In genomic region chr16:5575121-5575520, GRCh38 we compare ENCODE assay signal across 29 cellular contexts.
DNase-seq lines count a peak whose midpoint lies in the region; ATAC-seq, FAIRE-seq and TF ChIP-seq lines count a peak whose summit lies in the region.
"Had no signal": no experiment of that assay in that cellular context is flagged by ENCODE, and none has a peak within 500 bp of the region (broad histone marks: within the 10 kb centered on the region; RNA-seq: fewer than 3 reads in every experiment).

No MANE protein-coding gene starts in this region.

- H3K79me2 ChIP-seq in HepG2 (ENCODE audit: insufficient read depth, low read length) = no peaks in the 10 kb centered on the region
- H3K79me2 ChIP-seq in Karpas-422 (ENCODE audit: low read length) = no peaks in the 10 kb centered on the region

- intact Hi-C loops in HepG2 (cut with micrococcal nuclease; ENCODE audit: unreplicated experiment) (no loop called here), right lobe of liver (cut with DNase I) (no loop called here)

- no peak for TF ChIP-seq POLR2A in HepG2 (IDR thresholded peaks at IDR 0.05; ENCODE audit: insufficient read depth in 1 of 2, low read depth in 2 of 2, low read length in 2 of 2)
- no peak for TF ChIP-seq POLR2A in right lobe of liver (IDR thresholded peaks at IDR 0.05)

- H2AFZ ChIP-seq in HepG2 (ENCODE audit: low read length) (no peak overlapping the region), Karpas-422 (ENCODE audit: low read length) (no peak overlapping the region)

- H3K4me1 ChIP-seq in HepG2 (ENCODE audit: insufficient read depth, low read length) = no peaks in the 10 kb centered on the region
- H3K4me1 ChIP-seq in right lobe of liver = no peaks in the 10 kb centered on the region
- peaks cover 43% of the 10 kb centered on the region for H3K4me1 ChIP-seq in Karpas-422 (ENCODE audit: low read length)
- H3K4me1 ChIP-seq: A549, BLaER1, Caco-2 had no signal

- H3K4me3 ChIP-seq in HepG2 (replicated peaks in 1 of 3; ENCODE audit: insufficient read depth in 1 of 3, low read depth in 2 of 3, low read length in 3 of 3) (no peak overlapping the region), right lobe of liver (no peak overlapping the region), Karpas-422 (ENCODE audit: low read length) (no peak overlapping the region)
- H3K4me3 ChIP-seq: A549; BLaER1; BLaER1 treated with 17β-estradiol and CSF1 and Interleukin-3, amounts not matched to agents 10 nM and 100 nM had no signal

- H4K20me1 ChIP-seq in HepG2 (ENCODE audit: insufficient read depth, low read length) = no peaks in the 10 kb centered on the region
- H4K20me1 ChIP-seq in Karpas-422 (ENCODE audit: insufficient read depth, low read depth, low read length) = no peaks in the 10 kb centered on the region

- BruUV-seq in HepG2 (replicated peaks; lab: Mats Ljungman, UMichigan) = no TSS peak

- 8% methylated on average over 6 of the region's 6 CpGs for WGBS in HepG2 (ENCODE audit: low lambda C conversion rate)
- 75% methylated on average over 6 of the region's 6 CpGs for whole genome bisulfite sequencing in right lobe of liver (ENCODE audit: insufficient coverage, low coverage, low lambda C conversion rate, missing lambda C conversion rate)

- H3K9ac ChIP-seq in HepG2 (ENCODE audit: insufficient read depth, low read depth, low read length) (no peak overlapping the region), Karpas-422 (ENCODE audit: low read length) (peak overlapping the region; percentile 48)
- H3K9ac ChIP-seq: BLaER1; BLaER1 treated with 17β-estradiol and CSF1 and Interleukin-3, amounts not matched to agents 10 nM and 100 nM had no signal

- no peak for TF ChIP-seq EP300 in HepG2 (IDR thresholded peaks at IDR 0.05; ENCODE audit: low read depth in 2 of 2, low read length in 2 of 2)
- no peak for TF ChIP-seq EP300 in HepG2 (CRISPR knock-in tag; IDR thresholded peaks at IDR 0.05; ENCODE audit: borderline replicate concordance)

- TF ChIP-seq CTCF in HepG2 (CRISPR knock-in tag; IDR thresholded peaks at IDR 0.05) (no peak), right lobe of liver (IDR thresholded peaks at IDR 0.05) (no peak)

- CTCF ChIA-PET in HepG2 (lab: Yijun Ruan, JAX; ENCODE audit: low intra/inter-chr PET ratio, low total read pairs) = no interaction called here

- H3K36me3 ChIP-seq in HepG2 (replicated peaks in 1 of 2; ENCODE audit: control insufficient read depth in 1 of 2, insufficient read depth in 2 of 2, low read length in 2 of 2) (no peaks in the 10 kb centered on the region), right lobe of liver (no peaks in the 10 kb centered on the region), Karpas-422 (ENCODE audit: insufficient read depth, low read length) (no peaks in the 10 kb centered on the region)
- H3K36me3 ChIP-seq: BE2C; BLaER1; BLaER1 treated with 17β-estradiol and CSF1 and Interleukin-3, amounts not matched to agents 10 nM and 100 nM had no signal

- POLR2A ChIA-PET in HepG2 (lab: Yijun Ruan, JAX) = no interaction called here

- FAIRE-seq in HepG2 (lab: Jason Lieb, UNC) = no peak
- FAIRE-seq: A204.1, A549, D721Med had no signal

- H3K4me2 ChIP-seq in HepG2 (ENCODE audit: low read depth, low read length) (no peak overlapping the region), Karpas-422 (ENCODE audit: low read depth, low read length, poor library complexity, severe bottlenecking) (no peak overlapping the region)
- H3K4me2 ChIP-seq: A549 had no signal

- H3K9me2 ChIP-seq in Karpas-422 (replicated peaks; ENCODE audit: insufficient read depth, low read length) = no peaks in the 10 kb centered on the region

- in situ Hi-C loops in HepG2 (cut with HindIII; ENCODE audit: extremely low pct_ligation_motif_present, low pct_unique_long_range_greater_than_20kb) = no loop called here

- H3K9me3 ChIP-seq in HepG2 (ENCODE audit: low read length) = no peaks in the 10 kb centered on the region
- no peaks in the 10 kb centered on the region for H3K9me3 ChIP-seq in right lobe of liver
- no peaks in the 10 kb centered on the region for H3K9me3 ChIP-seq in Karpas-422 (ENCODE audit: low read length)
- H3K9me3 ChIP-seq: A549; BE2C; BLaER1; BLaER1 treated with 17β-estradiol and CSF1 and Interleukin-3, amounts not matched to agents 10 nM and 100 nM; Caco-2 had no signal

- peaks cover 0 to 16% of the 10 kb centered on the region in 2 experiments; a peak in 2 of 5 replicates for H3K27me3 ChIP-seq in HepG2 (ENCODE audit: control insufficient read depth in 1 of 2, insufficient read depth in 2 of 2, low read length in 2 of 2)
- no peaks in the 10 kb centered on the region for H3K27me3 ChIP-seq in right lobe of liver
- H3K27me3 ChIP-seq in Karpas-422 (ENCODE audit: low read length) = no peaks in the 10 kb centered on the region
- H3K27me3 ChIP-seq: BE2C had no signal

- no peak for DNase-seq in HepG2 (ENCODE audit: low spot score)
- DNase-seq in right lobe of liver = no peak
- DNase-seq in Karpas-422 = no peak
- DNase-seq in anterior cingulate cortex (lab: John Stamatoyannopoulos, UW) = no peak
- DNase-seq: 8988T; ACHN; AML-193; BE2C; C1 segment of cervical spinal cord; Caco-2; Calu3; CD4-positive, alpha-beta memory T cell; CD4-positive, alpha-beta T cell; CD4-positive, CD25-positive, alpha-beta regulatory T cell; CD8-positive, alpha-beta memory T cell; CD8-positive, alpha-beta T cell; COR-L47; DMS 273 treated with DMSO at 0.1 percent for 48 hours; DMS153; DMS53; DND-41; EL had no signal

- no peak for TF ChIP-seq RAD21 in HepG2 (CRISPR knock-in tag; IDR thresholded peaks at IDR 0.05)

- ATAC-seq in HepG2 = no peak
- no peak for ATAC-seq in right lobe of liver
- ATAC-seq: A549; CD8-positive, alpha-beta T cell had no signal

- H3K27ac ChIP-seq in HepG2 (ENCODE audit: extremely low read length, insufficient read depth, low read length) (no peak overlapping the region), right lobe of liver (no peak overlapping the region), Karpas-422 (ENCODE audit: low read length) (peak overlapping the region; percentile 89)
- H3K27ac ChIP-seq: 22Rv1; A549; BLaER1; BLaER1 treated with 17β-estradiol and CSF1 and Interleukin-3, amounts not matched to agents 10 nM and 100 nM; C4-2B had no signal

TF ChIP-seq in HepG2, 621 proteins besides CTCF, POLR2A, EP300 and RAD21:
- TF ChIP-seq REXO4 (CRISPR knock-in tag; IDR thresholded peaks at IDR 0.05; ENCODE audit: borderline replicate concordance) = no peak
- TF ChIP-seq CREB1 (IDR thresholded peaks at IDR 0.05) = peak; percentile 94
- TF ChIP-seq CREB1 (CRISPR knock-in tag; IDR thresholded peaks at IDR 0.05) = no peak
